33 cellular contexts compared by ENCODE assay signal in genomic region chr11:7981758-7982157, GRCh38. TPM values are rescaled to one million over a fixed set of nuclear protein-coding genes. Genes with fewer than 3 reads are reported as not detected.
"Had no signal": no experiment of that assay in that cellular context is flagged by ENCODE, and none has a peak within 500 bp of the region (broad histone marks: within the 10 kb centered on the region; RNA-seq: fewer than 3 reads in every experiment).

No MANE protein-coding gene starts in this region.

- H3K4me3 ChIP-seq: dorsolateral prefrontal cortex, gastrocnemius medialis, hepatocyte, lung, right atrium auricular region, sigmoid colon, testis, tibial artery, upper lobe of left lung had no signal

- H3K27me3 ChIP-seq: dorsolateral prefrontal cortex, gastrocnemius medialis, hepatocyte, right atrium auricular region, sigmoid colon, testis, tibial artery, upper lobe of left lung had no signal

- H3K36me3 ChIP-seq: gastrocnemius medialis, right atrium auricular region, sigmoid colon, tibial artery, upper lobe of left lung had no signal

- H3K9ac ChIP-seq: parathyroid adenoma had no signal

- H3K4me1 ChIP-seq: parathyroid adenoma, testis had no signal

- H2AFZ ChIP-seq: hepatocyte, parathyroid adenoma had no signal

- H3K4me2 ChIP-seq: hepatocyte had no signal

- DNase-seq: cerebellar nuclear complex; cortex of kidney; dorsolateral prefrontal cortex; effector CD4-positive, alpha-beta T cell; foreskin fibroblast; gastrocnemius medialis; head of caudate nucleus; kidney; mesenchymal stem cell; midbrain; naive thymus-derived CD8-positive, alpha-beta T cell; nephron progenitor cell; nucleus accumbens; sigmoid colon; stimulated activated CD4-positive, alpha-beta T cell treated with anti-CD3 and anti-CD28 coated beads, Interleukin-2, amount 100 ng/mL, for 24 hours; stimulated activated CD4-positive, alpha-beta T cell treated with anti-CD3 and anti-CD28 coated beads, Interleukin-4, amount 100 ng/mL, for 24 hours; stimulated activated naive CD8-positive, alpha-beta T cell treated with anti-CD3 and anti-CD28 coated beads, Interleukin-15, Interleukin-2, amounts not matched to agents 100 U/mL and 50 U/mL, for 24 hours; substantia nigra; testis; tibial artery; upper lobe of left lung had no signal

- ATAC-seq: gastrocnemius medialis; left lobe of liver; naive thymus-derived CD8-positive, alpha-beta T cell; stimulated activated effector memory CD8-positive, alpha-beta T cell treated with anti-CD3 and anti-CD28 coated beads, Interleukin-12 subunit alpha, Interleukin-12 subunit beta, amount 100 ng/mL, for 72 hours; stimulated activated naive CD8-positive, alpha-beta T cell treated with anti-CD3 and anti-CD28 coated beads, Interleukin-15, Interleukin-2, amounts not matched to agents 100 U/mL and 50 U/mL, for 24 hours had no signal

- H3K9me3 ChIP-seq: gastrocnemius medialis, right atrium auricular region, sigmoid colon, testis, tibial artery, upper lobe of left lung had no signal

- H3K27ac ChIP-seq: dorsolateral prefrontal cortex, gastrocnemius medialis, hepatocyte, parathyroid adenoma, right atrium auricular region, sigmoid colon, testis, tibial artery, upper lobe of left lung had no signal

- H3K79me2 ChIP-seq: hepatocyte had no signal

RNA-seq across cellular contexts. Expression of gene NLRP10, which starts 16.5 kb away (rescaled TPM):
- total RNA-seq: gastrocnemius medialis; kidney; left lobe of liver; liver; lung; mucosa of gallbladder; naive thymus-derived CD8-positive, alpha-beta T cell; progenitor cell of endocrine pancreas; right atrium auricular region; sigmoid colon; skeletal muscle tissue; testis; upper lobe of left lung had no signal
- polyA plus RNA-seq: esophagus; hepatocyte; liver; lung; naive thymus-derived CD8-positive, alpha-beta T cell; sigmoid colon had no signal

RNA-seq across cellular contexts. Expression of gene OR10A3, which starts 40.2 kb away (rescaled TPM):
- total RNA-seq: dorsolateral prefrontal cortex; gastrocnemius medialis; glomerular endothelial cell; hepatocyte; kidney; left lobe of liver; liver; lung; mucosa of gallbladder; naive thymus-derived CD8-positive, alpha-beta T cell; progenitor cell of endocrine pancreas; right atrium auricular region; sigmoid colon; skeletal muscle tissue; upper lobe of left lung had no signal
- polyA plus RNA-seq: esophagus; hepatocyte; liver; lung; naive thymus-derived CD8-positive, alpha-beta T cell; sigmoid colon had no signal

RNA-seq across cellular contexts. Expression of gene OR10A6, which starts 50.7 kb away (rescaled TPM):
- total RNA-seq: dorsolateral prefrontal cortex; gastrocnemius medialis; glomerular endothelial cell; hepatocyte; kidney; left lobe of liver; liver; lung; mucosa of gallbladder; naive thymus-derived CD8-positive, alpha-beta T cell; progenitor cell of endocrine pancreas; right atrium auricular region; sigmoid colon; skeletal muscle tissue; testis; upper lobe of left lung had no signal
- polyA plus RNA-seq: esophagus; hepatocyte; liver; lung; naive thymus-derived CD8-positive, alpha-beta T cell; sigmoid colon had no signal
